17 cellular contexts compared by ENCODE assay signal in the genomic region with DNA sequence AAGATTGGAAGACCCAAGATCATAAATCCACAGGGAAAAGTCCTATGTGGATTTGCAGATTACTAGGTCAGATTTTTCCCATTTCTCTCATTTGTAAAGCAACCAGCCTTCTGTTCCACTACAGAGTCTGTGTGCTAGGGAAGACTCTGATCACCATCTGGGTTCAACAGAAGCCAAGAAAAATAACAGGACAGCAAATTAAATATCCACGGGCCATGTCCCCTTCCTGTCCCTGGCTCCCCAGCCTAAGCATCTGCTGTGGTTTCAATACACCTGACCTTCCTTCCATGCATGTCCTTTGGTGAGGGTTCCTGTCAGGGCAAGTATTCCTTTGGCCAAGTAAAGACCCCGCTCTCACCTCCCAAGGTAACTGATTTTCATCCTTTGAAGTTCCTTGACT.
"Had no signal": no experiment of that assay in that cellular context is flagged by ENCODE, and none has a peak within 500 bp of the region (broad histone marks: within the 10 kb centered on the region; RNA-seq: fewer than 3 reads in every experiment).

No MANE protein-coding gene starts in this region.

- H3K27ac ChIP-seq: RWPE1 had no signal

- ATAC-seq: Panc1 had no signal

- DNase-seq: KBM-7, MV-4-11, NCI-H1048, NCI-H1105, NCI-H1417, NCI-H1436 treated with DMSO at 0.1 percent for 48 hours, NCI-H1694, NCI-H187 treated with DMSO at 0.1 percent for 48 hours, NCI-H2029 treated with DMSO at 0.1 percent for 48 hours, NCI-H226, NCI-H510A, NCI-H524 treated with DMSO at 0.1 percent for 48 hours, NCI-H69, NCI-H774, SHP77 had no signal
